1 cellular context compared by ENCODE assay signal in genomic region chr17:49646391-49647255, GRCh38.
TF ChIP-seq lines count a peak whose summit lies in the region.

No MANE protein-coding gene starts in this region.

TF ChIP-seq in HEK293, 187 proteins besides CTCF, POLR2A, EP300 and RAD21 (continued from another document):
- no peak for TF ChIP-seq TSHZ1 (tag by site-specific recombination; IDR thresholded peaks at IDR 0.05; ENCODE audit: borderline replicate concordance)
- TF ChIP-seq ZNF114 (tag by site-specific recombination; IDR thresholded peaks at IDR 0.05), result no peak
- TF ChIP-seq ZNF580 (tag by site-specific recombination; IDR thresholded peaks at IDR 0.05), result no peak
- no peak for TF ChIP-seq ZNF529 (tag by site-specific recombination; IDR thresholded peaks at IDR 0.05; ENCODE audit: insufficient replicate concordance)
- no peak for TF ChIP-seq GLI4 (tag by site-specific recombination; IDR thresholded peaks at IDR 0.05)
- TF ChIP-seq ZNF585B (tag by site-specific recombination; IDR thresholded peaks at IDR 0.05), result no peak
- TF ChIP-seq ZNF521 (tag by site-specific recombination; IDR thresholded peaks at IDR 0.05), result no peak
- TF ChIP-seq ZNF660 (tag by site-specific recombination; IDR thresholded peaks at IDR 0.05), result 0 out of 2 replicates have a peak, but pooled peaks have one; percentile 35
- no peak for TF ChIP-seq ATF2 (tag by site-specific recombination; IDR thresholded peaks at IDR 0.05; ENCODE audit: low read depth)
- TF ChIP-seq ZEB2 (tag by site-specific recombination; IDR thresholded peaks at IDR 0.05), result peak; percentile 36; the same call in 1 of the 2 replicates
TF ChIP-seq in HEK293: peak in this region for 17.
